ENCODE assay signal across 27 cellular contexts in genomic region chr2:179237209-179237946, GRCh38. TPM values are rescaled to one million over a fixed set of nuclear protein-coding genes. Genes with fewer than 3 reads are reported as not detected.
DNase-seq lines count a peak whose midpoint lies in the region; ATAC-seq and TF ChIP-seq lines count a peak whose summit lies in the region.
"Had no signal": no experiment of that assay in that cellular context is flagged by ENCODE, and none has a peak within 500 bp of the region (broad histone marks: within the 10 kb centered on the region; RNA-seq: fewer than 3 reads in every experiment).

No MANE protein-coding gene starts in this region.

- H3K36me3 ChIP-seq in thoracic aorta (peaks cover 3% of the 10 kb centered on the region), GM23338 (ENCODE audit: insufficient read depth) (no peaks in the 10 kb centered on the region)
- H3K36me3 ChIP-seq: ovary had no signal

- H3K27ac ChIP-seq in thoracic aorta (no peak overlapping the region), GM23338 (ENCODE audit: low read depth) (no peak overlapping the region)
- H3K27ac ChIP-seq: heart right ventricle, ovary had no signal

- H3K4me3 Mint-ChIP-seq in GM23338, result no peak overlapping the region
- H3K4me3 Mint-ChIP-seq: activated B cell treated with CpG ODN at 0.5 μM for 24 hours; activated CD4-positive, alpha-beta memory T cell treated with anti-CD3 and anti-CD28 coated beads for 36 hours; activated naive CD8-positive, alpha-beta T cell; central memory CD8-positive, alpha-beta T cell; mesothelial cell of epicardium; nephron progenitor cell; stimulated activated naive B cell treated with anti-CD40 and anti-IgM and Interleukin-4, amounts not matched to agents 10 μg/mL and 1 μg/mL and 100 μg/mL, for 72 hours had no signal

- H3K4me3 ChIP-seq in thoracic aorta (peak overlapping the region; percentile 17), GM23338 (no peak overlapping the region)
- H3K4me3 ChIP-seq: dorsolateral prefrontal cortex, heart right ventricle, K562, ovary, testis had no signal

- no peaks in the 10 kb centered on the region for H3K27me3 ChIP-seq in thoracic aorta (replicated peaks; ENCODE audit: insufficient read depth)
- no peaks in the 10 kb centered on the region for H3K27me3 ChIP-seq in GM23338 (ENCODE audit: insufficient read depth)
- H3K27me3 ChIP-seq: dorsolateral prefrontal cortex, heart right ventricle, ovary, testis had no signal

- TF ChIP-seq CTCF in thoracic aorta (IDR thresholded peaks at IDR 0.05) (no peak), GM23338 (conservative IDR thresholded peaks at IDR 0.05; ENCODE audit: low read depth in 2 of 2) (no peak)

- DNase-seq in left ventricle myocardium superior (no peak), Right ventricle myocardium superior (no peak), NCI-H748 treated with DMSO at 0.1 percent for 48 hours (lab: John Stamatoyannopoulos, UW) (peak; percentile 34), fibroblast of peridontal ligament (ENCODE audit: extremely low read depth) (peak; percentile 39), thoracic aorta (ENCODE audit: low spot score) (no peak), CD1c-positive myeloid dendritic cell (ENCODE audit: extremely low spot score) (no peak), GM23338 (ENCODE audit: low spot score) (no peak), NOMO-1 treated with dmso at 0.1 percent for 144 hours (lab: John Stamatoyannopoulos, UW; ENCODE audit: unreplicated experiment) (no peak)
- DNase-seq: activated B cell treated with CpG ODN at 0.5 μM for 24 hours; activated CD4-positive, alpha-beta memory T cell treated with anti-CD3 and anti-CD28 coated beads for 36 hours; activated CD8-positive, alpha-beta memory T cell treated with anti-CD3 and anti-CD28 coated beads, Interleukin-2, amount 50 U/mL, for 48 hours; dorsolateral prefrontal cortex; heart right ventricle; left colon; NCI-H1694; NCI-H2227 treated with DMSO at 0.1 percent for 48 hours; nephron progenitor cell; ovary; stimulated activated CD4-positive, alpha-beta T cell treated with anti-CD3 and anti-CD28 coated beads, Interleukin-12 subunit alpha, Interleukin-12 subunit beta, amount 100 ng/mL, for 4 hours; stimulated activated CD4-positive, alpha-beta T cell treated with anti-CD3 and anti-CD28 coated beads, Interleukin-4, amount 100 ng/mL, for 24 hours; stimulated activated naive B cell treated with anti-CD40 and anti-IgM and Interleukin-4, amounts not matched to agents 10 μg/mL and 1 μg/mL and 100 μg/mL, for 72 hours; testis had no signal

- H3K9me2 ChIP-seq in GM23338 (ENCODE audit: insufficient read depth), result no peaks in the 10 kb centered on the region

- H4K20me1 ChIP-seq in GM23338 (replicated peaks; ENCODE audit: insufficient read depth), result no peaks in the 10 kb centered on the region

- peak; percentile 59 for ATAC-seq in left ventricle myocardium superior
- ATAC-seq in Right ventricle myocardium superior (ENCODE audit: poor library complexity), result no peak
- no peak for ATAC-seq in thoracic aorta (ENCODE audit: insufficient number of reproducible peaks, low FRiP score, low read depth)
- no peak for ATAC-seq in GM23338
- ATAC-seq: K562; left colon; Right ventricle myocardium inferior; stimulated activated naive B cell treated with anti-CD40 and anti-IgM and Interleukin-4, amounts not matched to agents 10 μg/mL and 1 μg/mL and 100 μg/mL, for 72 hours had no signal

- intact Hi-C loops in left ventricle myocardium superior (cut with micrococcal nuclease) (no loop called here), Right ventricle myocardium superior (cut with DNase I) (no loop called here)

- H3K79me2 ChIP-seq in GM23338 (replicated peaks; ENCODE audit: insufficient read depth), result peaks cover 42% of the 10 kb centered on the region

- no peaks in the 10 kb centered on the region for H3F3A ChIP-seq in GM23338 (replicated peaks; ENCODE audit: low read depth)

- H3K9me3 Mint-ChIP-seq in GM23338, result peaks cover 5% of the 10 kb centered on the region; the same call in 2 of the 3 replicates
- H3K9me3 Mint-ChIP-seq: activated CD4-positive, alpha-beta memory T cell treated with anti-CD3 and anti-CD28 coated beads for 36 hours had no signal

- H3K4me2 ChIP-seq in GM23338, result no peak overlapping the region

- no peak overlapping the region for H3K27ac Mint-ChIP-seq in GM23338
- H3K27ac Mint-ChIP-seq: activated B cell treated with CpG ODN at 0.5 μM for 24 hours; activated CD4-positive, alpha-beta memory T cell treated with anti-CD3 and anti-CD28 coated beads for 36 hours; activated naive CD8-positive, alpha-beta T cell; mesothelial cell of epicardium; nephron progenitor cell; stimulated activated naive B cell treated with anti-CD40 and anti-IgM and Interleukin-4, amounts not matched to agents 10 μg/mL and 1 μg/mL and 100 μg/mL, for 72 hours had no signal

- no peaks in the 10 kb centered on the region for H3K9me3 ChIP-seq in thoracic aorta
- H3K9me3 ChIP-seq: heart right ventricle, ovary, testis had no signal

- H3K4me1 ChIP-seq in thoracic aorta (ENCODE audit: control insufficient read depth in 1 of 2, low read depth in 2 of 2) (peaks cover 30 to 48% of the 10 kb centered on the region in 2 donors), GM23338 (ENCODE audit: insufficient read depth) (peaks cover 24% of the 10 kb centered on the region)

- no peak overlapping the region for H2AFZ ChIP-seq in GM23338

- peaks cover 24% of the 10 kb centered on the region for H3K4me1 Mint-ChIP-seq in GM23338
- H3K4me1 Mint-ChIP-seq: central memory CD8-positive, alpha-beta T cell had no signal

- H3K27me3 Mint-ChIP-seq in GM23338 (ENCODE audit: insufficient read depth, low read depth, poor library complexity), result no peaks in the 10 kb centered on the region
- H3K27me3 Mint-ChIP-seq: activated B cell treated with CpG ODN at 0.5 μM for 24 hours; activated CD4-positive, alpha-beta memory T cell treated with anti-CD3 and anti-CD28 coated beads for 36 hours; central memory CD8-positive, alpha-beta T cell; stimulated activated naive B cell treated with anti-CD40 and anti-IgM and Interleukin-4, amounts not matched to agents 10 μg/mL and 1 μg/mL and 100 μg/mL, for 72 hours had no signal

- H3K36me3 Mint-ChIP-seq in GM23338 (ENCODE audit: low read depth), result peaks cover 5% of the 10 kb centered on the region; the same call in 2 of the 3 replicates
- H3K36me3 Mint-ChIP-seq: activated CD4-positive, alpha-beta memory T cell treated with anti-CD3 and anti-CD28 coated beads for 36 hours had no signal

TF ChIP-seq in GM23338, 12 proteins besides CTCF, POLR2A, EP300 and RAD21 (continues in another document):
- TF ChIP-seq POLR2AphosphoS5 (IDR thresholded peaks at IDR 0.05; ENCODE audit: low read depth), result no peak
- TF ChIP-seq JUNB (IDR thresholded peaks at IDR 0.05; ENCODE audit: unreplicated experiment), result no peak
- TF ChIP-seq ETS1 (IDR thresholded peaks at IDR 0.05), result no peak
- no peak for TF ChIP-seq EZH2 (IDR thresholded peaks at IDR 0.05; ENCODE audit: low read depth, unreplicated experiment)
- no peak for TF ChIP-seq NANOG (IDR thresholded peaks at IDR 0.05; ENCODE audit: borderline replicate concordance)
- TF ChIP-seq CREB1 (CRISPR knock-in tag; IDR thresholded peaks at IDR 0.05; ENCODE audit: low read depth), result no peak

RNA-seq across cellular contexts. Expression of gene SESTD1, which starts 27.3 kb away (rescaled TPM):
- total RNA-seq in left ventricle myocardium superior (33.7 TPM), Right ventricle myocardium superior (37.4 TPM), thoracic aorta (10 to 100 TPM; 35.3 to 62.2 TPM)
- 21.6 and 26.6 TPM in 2 replicates for total RNA-seq in GM23338 (2014; rRNA removed; shearing (Covaris generic))
- 11.0 and 12.6 TPM in 2 replicates for polyA plus RNA-seq in GM23338 (2016; fragmentation: Nextera tagmentation; extraction: Ambion mirVana)

Comparison
In these comparisons a context has a peak if more than half of its experiments do, and no peak if none do; other contexts are left out.
1. DNase-seq: peak in NCI-H748 treated with DMSO at 0.1 percent for 48 hours (single experiment) and fibroblast of peridontal ligament (single experiment); none in left ventricle myocardium superior (single experiment), Right ventricle myocardium superior (single experiment), thoracic aorta (single experiment), CD1c-positive myeloid dendritic cell (single experiment), GM23338 (single experiment) and NOMO-1 treated with dmso at 0.1 percent for 144 hours (single experiment).